ENCODE assay signal across 1 cellular context in genomic region chr7:716212-716611, GRCh38.
TF ChIP-seq lines count a peak whose summit lies in the region.

No MANE protein-coding gene starts in this region.

TF ChIP-seq in WTC11, 78 proteins besides CTCF, POLR2A, EP300 and RAD21 (continued from another document):
- TF ChIP-seq, protein P1, sequence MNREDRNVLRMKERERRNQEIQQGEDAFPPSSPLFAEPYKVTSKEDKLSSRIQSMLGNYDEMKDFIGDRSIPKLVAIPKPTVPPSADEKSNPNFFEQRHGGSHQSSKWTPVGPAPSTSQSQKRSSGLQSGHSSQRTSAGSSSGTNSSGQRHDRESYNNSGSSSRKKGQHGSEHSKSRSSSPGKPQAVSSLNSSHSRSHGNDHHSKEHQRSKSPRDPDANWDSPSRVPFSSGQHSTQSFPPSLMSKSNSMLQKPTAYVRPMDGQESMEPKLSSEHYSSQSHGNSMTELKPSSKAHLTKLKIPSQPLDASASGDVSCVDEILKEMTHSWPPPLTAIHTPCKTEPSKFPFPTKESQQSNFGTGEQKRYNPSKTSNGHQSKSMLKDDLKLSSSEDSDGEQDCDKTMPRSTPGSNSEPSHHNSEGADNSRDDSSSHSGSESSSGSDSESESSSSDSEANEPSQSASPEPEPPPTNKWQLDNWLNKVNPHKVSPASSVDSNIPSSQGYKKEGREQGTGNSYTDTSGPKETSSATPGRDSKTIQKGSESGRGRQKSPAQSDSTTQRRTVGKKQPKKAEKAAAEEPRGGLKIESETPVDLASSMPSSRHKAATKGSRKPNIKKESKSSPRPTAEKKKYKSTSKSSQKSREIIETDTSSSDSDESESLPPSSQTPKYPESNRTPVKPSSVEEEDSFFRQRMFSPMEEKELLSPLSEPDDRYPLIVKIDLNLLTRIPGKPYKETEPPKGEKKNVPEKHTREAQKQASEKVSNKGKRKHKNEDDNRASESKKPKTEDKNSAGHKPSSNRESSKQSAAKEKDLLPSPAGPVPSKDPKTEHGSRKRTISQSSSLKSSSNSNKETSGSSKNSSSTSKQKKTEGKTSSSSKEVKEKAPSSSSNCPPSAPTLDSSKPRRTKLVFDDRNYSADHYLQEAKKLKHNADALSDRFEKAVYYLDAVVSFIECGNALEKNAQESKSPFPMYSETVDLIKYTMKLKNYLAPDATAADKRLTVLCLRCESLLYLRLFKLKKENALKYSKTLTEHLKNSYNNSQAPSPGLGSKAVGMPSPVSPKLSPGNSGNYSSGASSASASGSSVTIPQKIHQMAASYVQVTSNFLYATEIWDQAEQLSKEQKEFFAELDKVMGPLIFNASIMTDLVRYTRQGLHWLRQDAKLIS (CRISPR knock-in tag; IDR thresholded peaks at IDR 0.05; ENCODE audit: borderline replicate concordance): no peak
